Comparison of ENCODE assay signal across 1 cellular context in the genomic region with DNA sequence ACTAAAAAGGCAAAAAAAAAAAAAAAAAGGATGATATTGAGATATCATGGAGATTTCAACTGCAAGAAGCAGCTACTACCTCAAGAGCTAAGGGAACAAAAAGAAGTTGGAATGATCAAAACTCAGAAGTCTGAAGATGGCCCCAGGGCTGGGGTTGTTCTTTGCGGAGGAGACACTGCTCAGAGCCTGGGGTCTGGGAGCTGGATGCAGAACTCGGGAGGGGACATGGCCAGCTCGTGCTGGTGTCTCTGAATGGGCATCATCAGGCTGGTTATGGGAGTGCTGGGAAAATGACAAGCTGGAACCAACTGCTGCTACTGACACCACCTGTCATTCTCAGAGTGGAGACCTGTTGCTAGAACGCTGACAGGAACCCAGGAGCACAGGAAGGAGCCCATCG.
TF ChIP-seq lines count a peak whose summit lies in the region.

No MANE protein-coding gene starts in this region.

TF ChIP-seq in GM23338, 12 proteins besides CTCF, POLR2A, EP300 and RAD21 (continued from another document):
- TF ChIP-seq, protein P1, sequence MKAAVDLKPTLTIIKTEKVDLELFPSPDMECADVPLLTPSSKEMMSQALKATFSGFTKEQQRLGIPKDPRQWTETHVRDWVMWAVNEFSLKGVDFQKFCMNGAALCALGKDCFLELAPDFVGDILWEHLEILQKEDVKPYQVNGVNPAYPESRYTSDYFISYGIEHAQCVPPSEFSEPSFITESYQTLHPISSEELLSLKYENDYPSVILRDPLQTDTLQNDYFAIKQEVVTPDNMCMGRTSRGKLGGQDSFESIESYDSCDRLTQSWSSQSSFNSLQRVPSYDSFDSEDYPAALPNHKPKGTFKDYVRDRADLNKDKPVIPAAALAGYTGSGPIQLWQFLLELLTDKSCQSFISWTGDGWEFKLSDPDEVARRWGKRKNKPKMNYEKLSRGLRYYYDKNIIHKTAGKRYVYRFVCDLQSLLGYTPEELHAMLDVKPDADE (IDR thresholded peaks at IDR 0.05) = no peak
- TF ChIP-seq NANOG (IDR thresholded peaks at IDR 0.05; ENCODE audit: borderline replicate concordance) (no peak), POLR2AphosphoS5 (IDR thresholded peaks at IDR 0.05; ENCODE audit: low read depth) (no peak), EZH2 (IDR thresholded peaks at IDR 0.05; ENCODE audit: low read depth, unreplicated experiment) (no peak), JUNB (IDR thresholded peaks at IDR 0.05; ENCODE audit: unreplicated experiment) (no peak), CREB1 (CRISPR knock-in tag; IDR thresholded peaks at IDR 0.05; ENCODE audit: low read depth) (no peak)
- TF ChIP-seq, protein P2, sequence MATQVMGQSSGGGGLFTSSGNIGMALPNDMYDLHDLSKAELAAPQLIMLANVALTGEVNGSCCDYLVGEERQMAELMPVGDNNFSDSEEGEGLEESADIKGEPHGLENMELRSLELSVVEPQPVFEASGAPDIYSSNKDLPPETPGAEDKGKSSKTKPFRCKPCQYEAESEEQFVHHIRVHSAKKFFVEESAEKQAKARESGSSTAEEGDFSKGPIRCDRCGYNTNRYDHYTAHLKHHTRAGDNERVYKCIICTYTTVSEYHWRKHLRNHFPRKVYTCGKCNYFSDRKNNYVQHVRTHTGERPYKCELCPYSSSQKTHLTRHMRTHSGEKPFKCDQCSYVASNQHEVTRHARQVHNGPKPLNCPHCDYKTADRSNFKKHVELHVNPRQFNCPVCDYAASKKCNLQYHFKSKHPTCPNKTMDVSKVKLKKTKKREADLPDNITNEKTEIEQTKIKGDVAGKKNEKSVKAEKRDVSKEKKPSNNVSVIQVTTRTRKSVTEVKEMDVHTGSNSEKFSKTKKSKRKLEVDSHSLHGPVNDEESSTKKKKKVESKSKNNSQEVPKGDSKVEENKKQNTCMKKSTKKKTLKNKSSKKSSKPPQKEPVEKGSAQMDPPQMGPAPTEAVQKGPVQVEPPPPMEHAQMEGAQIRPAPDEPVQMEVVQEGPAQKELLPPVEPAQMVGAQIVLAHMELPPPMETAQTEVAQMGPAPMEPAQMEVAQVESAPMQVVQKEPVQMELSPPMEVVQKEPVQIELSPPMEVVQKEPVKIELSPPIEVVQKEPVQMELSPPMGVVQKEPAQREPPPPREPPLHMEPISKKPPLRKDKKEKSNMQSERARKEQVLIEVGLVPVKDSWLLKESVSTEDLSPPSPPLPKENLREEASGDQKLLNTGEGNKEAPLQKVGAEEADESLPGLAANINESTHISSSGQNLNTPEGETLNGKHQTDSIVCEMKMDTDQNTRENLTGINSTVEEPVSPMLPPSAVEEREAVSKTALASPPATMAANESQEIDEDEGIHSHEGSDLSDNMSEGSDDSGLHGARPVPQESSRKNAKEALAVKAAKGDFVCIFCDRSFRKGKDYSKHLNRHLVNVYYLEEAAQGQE (IDR thresholded peaks at IDR 0.05; ENCODE audit: unreplicated experiment) = no peak
- TF ChIP-seq, protein P3, sequence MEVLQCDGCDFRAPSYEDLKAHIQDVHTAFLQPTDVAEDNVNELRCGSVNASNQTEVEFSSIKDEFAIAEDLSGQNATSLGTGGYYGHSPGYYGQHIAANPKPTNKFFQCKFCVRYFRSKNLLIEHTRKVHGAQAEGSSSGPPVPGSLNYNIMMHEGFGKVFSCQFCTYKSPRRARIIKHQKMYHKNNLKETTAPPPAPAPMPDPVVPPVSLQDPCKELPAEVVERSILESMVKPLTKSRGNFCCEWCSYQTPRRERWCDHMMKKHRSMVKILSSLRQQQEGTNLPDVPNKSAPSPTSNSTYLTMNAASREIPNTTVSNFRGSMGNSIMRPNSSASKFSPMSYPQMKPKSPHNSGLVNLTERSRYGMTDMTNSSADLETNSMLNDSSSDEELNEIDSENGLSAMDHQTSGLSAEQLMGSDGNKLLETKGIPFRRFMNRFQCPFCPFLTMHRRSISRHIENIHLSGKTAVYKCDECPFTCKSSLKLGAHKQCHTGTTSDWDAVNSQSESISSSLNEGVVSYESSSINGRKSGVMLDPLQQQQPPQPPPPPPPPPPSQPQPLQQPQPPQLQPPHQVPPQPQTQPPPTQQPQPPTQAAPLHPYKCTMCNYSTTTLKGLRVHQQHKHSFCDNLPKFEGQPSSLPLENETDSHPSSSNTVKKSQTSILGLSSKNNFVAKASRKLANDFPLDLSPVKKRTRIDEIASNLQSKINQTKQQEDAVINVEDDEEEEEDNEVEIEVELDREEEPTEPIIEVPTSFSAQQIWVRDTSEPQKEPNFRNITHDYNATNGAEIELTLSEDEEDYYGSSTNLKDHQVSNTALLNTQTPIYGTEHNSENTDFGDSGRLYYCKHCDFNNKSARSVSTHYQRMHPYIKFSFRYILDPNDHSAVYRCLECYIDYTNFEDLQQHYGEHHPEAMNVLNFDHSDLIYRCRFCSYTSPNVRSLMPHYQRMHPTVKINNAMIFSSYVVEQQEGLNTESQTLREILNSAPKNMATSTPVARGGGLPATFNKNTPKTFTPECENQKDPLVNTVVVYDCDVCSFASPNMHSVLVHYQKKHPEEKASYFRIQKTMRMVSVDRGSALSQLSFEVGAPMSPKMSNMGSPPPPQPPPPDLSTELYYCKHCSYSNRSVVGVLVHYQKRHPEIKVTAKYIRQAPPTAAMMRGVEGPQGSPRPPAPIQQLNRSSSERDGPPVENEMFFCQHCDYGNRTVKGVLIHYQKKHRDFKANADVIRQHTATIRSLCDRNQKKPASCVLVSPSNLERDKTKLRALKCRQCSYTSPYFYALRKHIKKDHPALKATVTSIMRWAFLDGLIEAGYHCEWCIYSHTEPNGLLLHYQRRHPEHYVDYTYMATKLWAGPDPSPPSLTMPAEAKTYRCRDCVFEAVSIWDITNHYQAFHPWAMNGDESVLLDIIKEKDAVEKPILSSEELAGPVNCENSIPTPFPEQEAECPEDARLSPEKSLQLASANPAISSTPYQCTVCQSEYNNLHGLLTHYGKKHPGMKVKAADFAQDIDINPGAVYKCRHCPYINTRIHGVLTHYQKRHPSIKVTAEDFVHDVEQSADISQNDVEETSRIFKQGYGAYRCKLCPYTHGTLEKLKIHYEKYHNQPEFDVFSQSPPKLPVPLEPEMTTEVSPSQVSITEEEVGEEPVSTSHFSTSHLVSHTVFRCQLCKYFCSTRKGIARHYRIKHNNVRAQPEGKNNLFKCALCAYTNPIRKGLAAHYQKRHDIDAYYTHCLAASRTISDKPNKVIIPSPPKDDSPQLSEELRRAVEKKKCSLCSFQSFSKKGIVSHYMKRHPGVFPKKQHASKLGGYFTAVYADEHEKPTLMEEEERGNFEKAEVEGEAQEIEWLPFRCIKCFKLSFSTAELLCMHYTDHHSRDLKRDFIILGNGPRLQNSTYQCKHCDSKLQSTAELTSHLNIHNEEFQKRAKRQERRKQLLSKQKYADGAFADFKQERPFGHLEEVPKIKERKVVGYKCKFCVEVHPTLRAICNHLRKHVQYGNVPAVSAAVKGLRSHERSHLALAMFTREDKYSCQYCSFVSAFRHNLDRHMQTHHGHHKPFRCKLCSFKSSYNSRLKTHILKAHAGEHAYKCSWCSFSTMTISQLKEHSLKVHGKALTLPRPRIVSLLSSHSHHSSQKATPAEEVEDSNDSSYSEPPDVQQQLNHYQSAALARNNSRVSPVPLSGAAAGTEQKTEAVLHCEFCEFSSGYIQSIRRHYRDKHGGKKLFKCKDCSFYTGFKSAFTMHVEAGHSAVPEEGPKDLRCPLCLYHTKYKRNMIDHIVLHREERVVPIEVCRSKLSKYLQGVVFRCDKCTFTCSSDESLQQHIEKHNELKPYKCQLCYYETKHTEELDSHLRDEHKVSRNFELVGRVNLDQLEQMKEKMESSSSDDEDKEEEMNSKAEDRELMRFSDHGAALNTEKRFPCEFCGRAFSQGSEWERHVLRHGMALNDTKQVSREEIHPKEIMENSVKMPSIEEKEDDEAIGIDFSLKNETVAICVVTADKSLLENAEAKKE (CRISPR knock-in tag; IDR thresholded peaks at IDR 0.05) = no peak
